In genomic region chr10:122495406-122496340, GRCh38 we compare ENCODE assay signal across 13 cellular contexts. TPM values are rescaled to one million over a fixed set of nuclear protein-coding genes. Genes with fewer than 3 reads are reported as not detected.
DNase-seq lines count a peak whose midpoint lies in the region; ATAC-seq and TF ChIP-seq lines count a peak whose summit lies in the region.
"Had no signal": no experiment of that assay in that cellular context is flagged by ENCODE, and none has a peak within 500 bp of the region (broad histone marks: within the 10 kb centered on the region; RNA-seq: fewer than 3 reads in every experiment).

No MANE protein-coding gene starts in this region.

- H3K4me1 Mint-ChIP-seq in activated T-helper 17 cell treated with anti-CD3 and anti-CD28 coated beads, Interleukin-2, amount 50 U/mL, for 72 hours: peaks cover 25% of the 10 kb centered on the region
- peaks cover 39% of the 10 kb centered on the region for H3K4me1 Mint-ChIP-seq in stimulated activated effector memory CD8-positive, alpha-beta T cell treated with anti-CD3 and anti-CD28 coated beads, Interleukin-12 subunit alpha, Interleukin-12 subunit beta, amount 100 ng/mL, for 72 hours

- peak overlapping the region; percentile 6 for H3K4me3 Mint-ChIP-seq in activated T-helper 17 cell treated with anti-CD3 and anti-CD28 coated beads, Interleukin-2, amount 50 U/mL, for 72 hours
- H3K4me3 Mint-ChIP-seq in stimulated activated effector memory CD8-positive, alpha-beta T cell treated with anti-CD3 and anti-CD28 coated beads, Interleukin-12 subunit alpha, Interleukin-12 subunit beta, amount 100 ng/mL, for 72 hours: no peak overlapping the region

- H3K9me3 Mint-ChIP-seq in activated T-helper 17 cell treated with anti-CD3 and anti-CD28 coated beads, Interleukin-2, amount 50 U/mL, for 72 hours: no peaks in the 10 kb centered on the region
- H3K9me3 Mint-ChIP-seq in stimulated activated effector memory CD8-positive, alpha-beta T cell treated with anti-CD3 and anti-CD28 coated beads, Interleukin-12 subunit alpha, Interleukin-12 subunit beta, amount 100 ng/mL, for 72 hours: no peaks in the 10 kb centered on the region

- no peak for TF ChIP-seq CTCF in foreskin keratinocyte (conservative IDR thresholded peaks at IDR 0.05)

- peaks cover 33% of the 10 kb centered on the region for H3K4me1 ChIP-seq in foreskin keratinocyte

- no peaks in the 10 kb centered on the region for H3K27me3 Mint-ChIP-seq in activated T-helper 17 cell treated with anti-CD3 and anti-CD28 coated beads, Interleukin-2, amount 50 U/mL, for 72 hours

- H3K27ac Mint-ChIP-seq in activated T-helper 17 cell treated with anti-CD3 and anti-CD28 coated beads, Interleukin-2, amount 50 U/mL, for 72 hours: no peak overlapping the region
- H3K27ac Mint-ChIP-seq in stimulated activated effector memory CD8-positive, alpha-beta T cell treated with anti-CD3 and anti-CD28 coated beads, Interleukin-12 subunit alpha, Interleukin-12 subunit beta, amount 100 ng/mL, for 72 hours: no peak overlapping the region

- ATAC-seq in activated T-helper 17 cell treated with anti-CD3 and anti-CD28 coated beads, Interleukin-2, amount 50 U/mL, for 72 hours (replicated peaks): no peak
- ATAC-seq in foreskin keratinocyte: no peak
- ATAC-seq in stimulated activated effector memory CD8-positive, alpha-beta T cell treated with anti-CD3 and anti-CD28 coated beads, Interleukin-12 subunit alpha, Interleukin-12 subunit beta, amount 100 ng/mL, for 72 hours: no peak

- no peaks in the 10 kb centered on the region for H3K36me3 Mint-ChIP-seq in activated T-helper 17 cell treated with anti-CD3 and anti-CD28 coated beads, Interleukin-2, amount 50 U/mL, for 72 hours (ENCODE audit: low read depth)
- H3K36me3 Mint-ChIP-seq in stimulated activated effector memory CD8-positive, alpha-beta T cell treated with anti-CD3 and anti-CD28 coated beads, Interleukin-12 subunit alpha, Interleukin-12 subunit beta, amount 100 ng/mL, for 72 hours: no peaks in the 10 kb centered on the region

- DNase-seq in DMS79 treated with DMSO at 0.1 percent for 48 hours (lab: John Stamatoyannopoulos, UW) (peak; percentile 3), DMS79 (lab: John Stamatoyannopoulos, UW) (no peak), foreskin keratinocyte (no peak), substantia nigra (lab: John Stamatoyannopoulos, UW) (peak in 1 of 49 donors; percentile 31), NK-92 (lab: John Stamatoyannopoulos, UW; ENCODE audit: unreplicated experiment) (no peak)
- no peak for DNase-seq in stimulated activated effector memory CD8-positive, alpha-beta T cell treated with anti-CD3 and anti-CD28 coated beads, Interleukin-12 subunit alpha, Interleukin-12 subunit beta, amount 100 ng/mL, for 72 hours (ENCODE audit: low spot score in 2 of 2)
- no peak for DNase-seq in stimulated activated CD4-positive, alpha-beta T cell treated with anti-CD3 and anti-CD28 coated beads, Interleukin-15, amount 100 ng/mL, for 24 hours
- DNase-seq: activated T-cell treated with anti-CD3 and anti-CD28 coated beads, Interleukin-2, amount 50 U/mL, for 48 hours had no signal

- peak overlapping the region; percentile 63 for H3K27ac ChIP-seq in foreskin keratinocyte
- H3K27ac ChIP-seq in substantia nigra (ENCODE audit: low read depth, low read length, poor library complexity, severe bottlenecking): peak overlapping the region; percentile 76
- H3K27ac ChIP-seq: HL-60 had no signal

- H3K27me3 ChIP-seq in foreskin keratinocyte: no peaks in the 10 kb centered on the region

RNA-seq across cellular contexts. Expression of gene HTRA1, which starts 34.3 kb away (rescaled TPM):
- total RNA-seq in activated T-helper 17 cell treated with anti-CD3 and anti-CD28 coated beads, Interleukin-2, amount 50 U/mL, for 72 hours: not detected
- total RNA-seq in foreskin keratinocyte: 375 and 388 TPM in 2 replicates
- 396 and 403 TPM in 2 replicates for polyA plus RNA-seq in foreskin keratinocyte
- total RNA-seq: OCI-LY7 had no signal

RNA-seq across cellular contexts. Expression of gene ARMS2, which starts 41.2 kb away (rescaled TPM):
- not detected for total RNA-seq in activated T-helper 17 cell treated with anti-CD3 and anti-CD28 coated beads, Interleukin-2, amount 50 U/mL, for 72 hours
- not detected in 2 replicates for total RNA-seq in foreskin keratinocyte
- not detected in 2 replicates for polyA plus RNA-seq in foreskin keratinocyte
- total RNA-seq: A172, mononuclear cell, OCI-LY7 had no signal

Comparison
In these comparisons a context has a peak if more than half of its experiments do, and no peak if none do; other contexts are left out.
1. RNA of gene HTRA1, which starts 34.3 kb away (total RNA-seq): 375 to 388 TPM in foreskin keratinocyte; not detected in activated T-helper 17 cell treated with anti-CD3 and anti-CD28 coated beads, Interleukin-2, amount 50 U/mL, for 72 hours; every median in the first group is over 100 times any median in the second.